Comparison of ENCODE assay signal across 8 cellular contexts in the genomic region with DNA sequence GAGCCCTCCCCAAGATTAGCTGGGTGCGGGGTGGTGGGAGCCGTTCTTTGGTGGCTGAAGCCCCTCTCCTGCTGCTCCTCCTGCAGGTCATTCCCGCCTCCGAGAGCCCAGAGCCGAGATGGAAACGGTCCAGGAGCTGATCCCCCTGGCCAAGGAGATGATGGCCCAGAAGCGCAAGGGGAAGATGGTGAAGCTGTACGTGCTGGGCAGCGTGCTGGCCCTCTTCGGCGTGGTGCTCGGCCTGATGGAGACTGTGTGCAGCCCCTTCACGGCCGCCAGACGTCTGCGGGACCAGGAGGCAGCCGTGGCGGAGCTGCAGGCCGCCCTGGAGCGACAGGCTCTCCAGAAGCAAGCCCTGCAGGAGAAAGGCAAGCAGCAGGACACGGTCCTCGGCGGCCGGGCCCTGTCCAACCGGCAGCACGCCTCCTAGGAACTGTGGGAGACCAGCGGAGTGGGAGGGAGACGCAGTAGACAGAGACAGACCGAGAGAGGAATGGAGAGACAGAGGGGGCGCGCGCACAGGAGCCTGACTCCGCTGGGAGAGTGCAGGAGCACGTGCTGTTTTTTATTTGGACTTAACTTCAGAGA. TPM values are rescaled to one million over a fixed set of nuclear protein-coding genes. Genes with fewer than 3 reads are reported as not detected.
DNase-seq lines count a peak whose midpoint lies in the region; ATAC-seq, FAIRE-seq and TF ChIP-seq lines count a peak whose summit lies in the region.

No MANE protein-coding gene starts in this region.

- peaks cover 5% of the 10 kb centered on the region for H3K9me3 Mint-ChIP-seq in activated CD4-positive, alpha-beta T cell treated with anti-CD3 and anti-CD28 coated beads, Interleukin-2, amount 10 ng/mL, durations not matched to agents 24 days and 14 days
- peaks cover 4% of the 10 kb centered on the region for H3K9me3 Mint-ChIP-seq in activated T-helper 2 cell treated with anti-CD3 and anti-CD28 coated beads, Interferon-gamma antibody, Interleukin-2, Interleukin-4, amounts not matched to agents 10 μg/mL and 5 μg/mL and 100 μg/mL, durations not matched to agents 14 hours and 24 hours and 36 hours

- peaks cover 9% of the 10 kb centered on the region for H3K27me3 Mint-ChIP-seq in activated CD4-positive, alpha-beta T cell treated with anti-CD3 and anti-CD28 coated beads, Interleukin-2, amount 10 ng/mL, durations not matched to agents 24 days and 14 days
- H3K27me3 Mint-ChIP-seq in activated T-helper 2 cell treated with anti-CD3 and anti-CD28 coated beads, Interferon-gamma antibody, Interleukin-2, Interleukin-4, amounts not matched to agents 10 μg/mL and 5 μg/mL and 100 μg/mL, durations not matched to agents 14 hours and 24 hours and 36 hours (ENCODE audit: low read depth) = peaks cover 33% of the 10 kb centered on the region

- FAIRE-seq in GM12892 (lab: Jason Lieb, UNC) = no peak

- H3K4me1 Mint-ChIP-seq in activated CD4-positive, alpha-beta T cell treated with anti-CD3 and anti-CD28 coated beads, Interleukin-2, amount 10 ng/mL, durations not matched to agents 24 days and 14 days = peaks cover 70% of the 10 kb centered on the region
- H3K4me1 Mint-ChIP-seq in activated T-helper 2 cell treated with anti-CD3 and anti-CD28 coated beads, Interferon-gamma antibody, Interleukin-2, Interleukin-4, amounts not matched to agents 10 μg/mL and 5 μg/mL and 100 μg/mL, durations not matched to agents 14 hours and 24 hours and 36 hours (ENCODE audit: low read depth) = peaks cover 68% of the 10 kb centered on the region

- no peak for TF ChIP-seq CTCF in omental fat pad (IDR thresholded peaks at IDR 0.05)

- peak overlapping the region; percentile 89 for H3K4me3 Mint-ChIP-seq in activated CD4-positive, alpha-beta T cell treated with anti-CD3 and anti-CD28 coated beads, Interleukin-2, amount 10 ng/mL, durations not matched to agents 24 days and 14 days
- H3K4me3 Mint-ChIP-seq in activated T-helper 2 cell treated with anti-CD3 and anti-CD28 coated beads, Interferon-gamma antibody, Interleukin-2, Interleukin-4, amounts not matched to agents 10 μg/mL and 5 μg/mL and 100 μg/mL, durations not matched to agents 14 hours and 24 hours and 36 hours (ENCODE audit: low read depth) = peak overlapping the region; percentile 72

- DNase-seq in activated CD4-positive, alpha-beta T cell treated with anti-CD3 and anti-CD28 coated beads, Interleukin-2, amount 10 ng/mL, durations not matched to agents 24 days and 14 days = peak; percentile 69
- DNase-seq in activated CD4-positive, alpha-beta T cell treated with anti-CD3 and anti-CD28 coated beads for 48 hours = no peak
- no peak for DNase-seq in activated T-helper 2 cell treated with anti-CD3 and anti-CD28 coated beads, Interferon-gamma antibody, Interleukin-2, Interleukin-4, amounts not matched to agents 10 μg/mL and 5 μg/mL and 100 μg/mL, durations not matched to agents 14 hours and 24 hours and 36 hours (ENCODE audit: low spot score)
- DNase-seq in Right ventricle myocardium inferior (ENCODE audit: missing footprints) = peak; percentile 73
- no peak for DNase-seq in omental fat pad (ENCODE audit: low spot score)
- no peak for DNase-seq in activated CD4-positive, CD25-positive, alpha-beta regulatory T cell treated with anti-CD3 and anti-CD28 coated beads, Interleukin-2, amount 50 U/mL, for 72 hours
- no peak for DNase-seq in GM12892 (ENCODE audit: insufficient read length)

- peak overlapping the region; percentile 79 for H3K27ac Mint-ChIP-seq in activated CD4-positive, alpha-beta T cell treated with anti-CD3 and anti-CD28 coated beads, Interleukin-2, amount 10 ng/mL, durations not matched to agents 24 days and 14 days
- H3K27ac Mint-ChIP-seq in activated T-helper 2 cell treated with anti-CD3 and anti-CD28 coated beads, Interferon-gamma antibody, Interleukin-2, Interleukin-4, amounts not matched to agents 10 μg/mL and 5 μg/mL and 100 μg/mL, durations not matched to agents 14 hours and 24 hours and 36 hours = peak overlapping the region; percentile 57

- intact Hi-C loops in activated CD4-positive, alpha-beta T cell treated with anti-CD3 and anti-CD28 coated beads, Interleukin-2, amount 10 ng/mL, durations not matched to agents 24 days and 14 days (cut with micrococcal nuclease) = loop anchor here (1.0 to 5.0 kb wide), 3 partner anchors 10 to 152 kb away; a partner anchor contains a TSS
- intact Hi-C loops in activated T-helper 2 cell treated with anti-CD3 and anti-CD28 coated beads, Interferon-gamma antibody, Interleukin-2, Interleukin-4, amounts not matched to agents 10 μg/mL and 5 μg/mL and 100 μg/mL, durations not matched to agents 14 hours and 24 hours and 36 hours (cut with micrococcal nuclease) = loop anchor here (5.0 kb wide), 1 partner anchor 152 kb away; a partner anchor contains a TSS
- intact Hi-C loops in Right ventricle myocardium inferior (cut with DNase I) = loop anchor here (1.0 kb wide), 1 partner anchor 32 kb away; no protein-coding TSS in a partner anchor

- H3K36me3 Mint-ChIP-seq in activated CD4-positive, alpha-beta T cell treated with anti-CD3 and anti-CD28 coated beads, Interleukin-2, amount 10 ng/mL, durations not matched to agents 24 days and 14 days (ENCODE audit: low read depth) = peaks cover 33% of the 10 kb centered on the region
- peaks cover 25% of the 10 kb centered on the region for H3K36me3 Mint-ChIP-seq in activated T-helper 2 cell treated with anti-CD3 and anti-CD28 coated beads, Interferon-gamma antibody, Interleukin-2, Interleukin-4, amounts not matched to agents 10 μg/mL and 5 μg/mL and 100 μg/mL, durations not matched to agents 14 hours and 24 hours and 36 hours (ENCODE audit: low read depth)

- no peak for TF ChIP-seq POLR2A in GM12892 (IDR thresholded peaks at IDR 0.05; ENCODE audit: low read depth, low read length)

- ATAC-seq in Right ventricle myocardium inferior = peak; percentile 43
- ATAC-seq in omental fat pad (ENCODE audit: low FRiP score) = peak; percentile 24
- ATAC-seq in GM21367 (IDR thresholded peaks at IDR 0.05; ENCODE audit: unreplicated experiment) = no peak

RNA-seq across cellular contexts. Expression of a gene that starts 0.4 kb away (rescaled TPM):
- total RNA-seq in activated CD4-positive, alpha-beta T cell treated with anti-CD3 and anti-CD28 coated beads, Interleukin-2, amount 10 ng/mL, durations not matched to agents 24 days and 14 days = 449 and 477 TPM in 2 replicates
- total RNA-seq in activated T-helper 2 cell treated with anti-CD3 and anti-CD28 coated beads, Interferon-gamma antibody, Interleukin-2, Interleukin-4, amounts not matched to agents 10 μg/mL and 5 μg/mL and 100 μg/mL, durations not matched to agents 14 hours and 24 hours and 36 hours = 49.3 and 49.4 TPM in 2 replicates
- 460 TPM for total RNA-seq in Right ventricle myocardium inferior
- 1,000 to 10,000 TPM in 3 of 4 donors, 100 to 1,000 TPM in 1; 423 to 6,912 (median 1,538) TPM for total RNA-seq in omental fat pad
- 7.7 TPM for polyA plus RNA-seq in GM12892 (2012; ENCODE audit: missing spikeins)

RNA-seq across cellular contexts. Expression of a gene that starts 23.4 kb away (rescaled TPM):
- total RNA-seq in activated CD4-positive, alpha-beta T cell treated with anti-CD3 and anti-CD28 coated beads, Interleukin-2, amount 10 ng/mL, durations not matched to agents 24 days and 14 days = 20.3 and 21.0 TPM in 2 replicates
- total RNA-seq in activated T-helper 2 cell treated with anti-CD3 and anti-CD28 coated beads, Interferon-gamma antibody, Interleukin-2, Interleukin-4, amounts not matched to agents 10 μg/mL and 5 μg/mL and 100 μg/mL, durations not matched to agents 14 hours and 24 hours and 36 hours = 11.3 and 11.5 TPM in 2 replicates
- 5.9 TPM for total RNA-seq in Right ventricle myocardium inferior
- total RNA-seq in omental fat pad = 10 to 100 TPM in 1 of 4 donors, 1 to 10 TPM in 3; 2.5 to 69.9 (median 6.3) TPM
- polyA plus RNA-seq in GM12892 (2012; ENCODE audit: missing spikeins) = 0.59 TPM

RNA-seq across cellular contexts. Expression of a gene that starts 29.0 kb away (rescaled TPM):
- 15.1 TPM in 2 replicates for total RNA-seq in activated CD4-positive, alpha-beta T cell treated with anti-CD3 and anti-CD28 coated beads, Interleukin-2, amount 10 ng/mL, durations not matched to agents 24 days and 14 days
- 8.2 and 8.6 TPM in 2 replicates for total RNA-seq in activated T-helper 2 cell treated with anti-CD3 and anti-CD28 coated beads, Interferon-gamma antibody, Interleukin-2, Interleukin-4, amounts not matched to agents 10 μg/mL and 5 μg/mL and 100 μg/mL, durations not matched to agents 14 hours and 24 hours and 36 hours
- total RNA-seq in Right ventricle myocardium inferior = 4.3 TPM
- total RNA-seq in omental fat pad = 10 to 100 TPM; 12.8 to 47.3 (median 18.0) TPM
- polyA plus RNA-seq in GM12892 (2012; ENCODE audit: missing spikeins) = 0.32 TPM

Comparison
In these comparisons a context has a peak if more than half of its experiments do, and no peak if none do; other contexts are left out.
1. DNase-seq: peak in activated CD4-positive, alpha-beta T cell treated with anti-CD3 and anti-CD28 coated beads, Interleukin-2, amount 10 ng/mL, durations not matched to agents 24 days and 14 days (single experiment) and Right ventricle myocardium inferior (single experiment); none in activated CD4-positive, alpha-beta T cell treated with anti-CD3 and anti-CD28 coated beads for 48 hours (single experiment), activated T-helper 2 cell treated with anti-CD3 and anti-CD28 coated beads, Interferon-gamma antibody, Interleukin-2, Interleukin-4, amounts not matched to agents 10 μg/mL and 5 μg/mL and 100 μg/mL, durations not matched to agents 14 hours and 24 hours and 36 hours (single experiment), omental fat pad (single experiment), activated CD4-positive, CD25-positive, alpha-beta regulatory T cell treated with anti-CD3 and anti-CD28 coated beads, Interleukin-2, amount 50 U/mL, for 72 hours (single experiment) and GM12892 (single experiment).